ENCODE assay signal across 1 cellular context in genomic region chr18:57819119-57819518, GRCh38.
A peak's percentile ranks its signal among the peaks of the same experiment; 100 is the strongest.
TF ChIP-seq lines count a peak whose summit lies in the region.

No MANE protein-coding gene starts in this region.

TF ChIP-seq in K562, 482 proteins besides CTCF, POLR2A, EP300 and RAD21 (continued from another document and continues in another):
- TF ChIP-seq, protein P1, sequence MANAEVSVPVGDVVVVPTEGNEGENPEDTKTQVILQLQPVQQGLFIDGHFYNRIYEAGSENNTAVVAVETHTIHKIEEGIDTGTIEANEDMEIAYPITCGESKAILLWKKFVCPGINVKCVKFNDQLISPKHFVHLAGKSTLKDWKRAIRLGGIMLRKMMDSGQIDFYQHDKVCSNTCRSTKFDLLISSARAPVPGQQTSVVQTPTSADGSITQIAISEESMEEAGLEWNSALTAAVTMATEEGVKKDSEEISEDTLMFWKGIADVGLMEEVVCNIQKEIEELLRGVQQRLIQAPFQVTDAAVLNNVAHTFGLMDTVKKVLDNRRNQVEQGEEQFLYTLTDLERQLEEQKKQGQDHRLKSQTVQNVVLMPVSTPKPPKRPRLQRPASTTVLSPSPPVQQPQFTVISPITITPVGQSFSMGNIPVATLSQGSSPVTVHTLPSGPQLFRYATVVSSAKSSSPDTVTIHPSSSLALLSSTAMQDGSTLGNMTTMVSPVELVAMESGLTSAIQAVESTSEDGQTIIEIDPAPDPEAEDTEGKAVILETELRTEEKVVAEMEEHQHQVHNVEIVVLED (CRISPR knock-in tag; IDR thresholded peaks at IDR 0.05): no peak
- TF ChIP-seq KLF6 (CRISPR knock-in tag; IDR thresholded peaks at IDR 0.05; ENCODE audit: borderline replicate concordance): no peak
- no peak for TF ChIP-seq HINFP (tag; conservative IDR thresholded peaks at IDR 0.05; ENCODE audit: low read depth)
- TF ChIP-seq ZNF584 (CRISPR knock-in tag; IDR thresholded peaks at IDR 0.05; ENCODE audit: low read depth): no peak
- no peak for TF ChIP-seq GTF2F1 (IDR thresholded peaks at IDR 0.05; ENCODE audit: low read depth, low read length)
- no peak for TF ChIP-seq MED1 (CRISPR knock-in tag; IDR thresholded peaks at IDR 0.05; ENCODE audit: borderline replicate concordance)
- no peak for TF ChIP-seq ZNF174 (CRISPR knock-in tag; IDR thresholded peaks at IDR 0.05)
- TF ChIP-seq ZNF23 (CRISPR knock-in tag; IDR thresholded peaks at IDR 0.05): no peak
- TF ChIP-seq ZBTB7A (IDR thresholded peaks at IDR 0.05; ENCODE audit: borderline replicate concordance, control insufficient read depth, low read depth, low read length): no peak
- peak; percentile 51; the same call in 1 of the 2 replicates for TF ChIP-seq DPF2 (IDR thresholded peaks at IDR 0.05)
- TF ChIP-seq ZNF586 (CRISPR knock-in tag; conservative IDR thresholded peaks at IDR 0.05): no peak
- no peak for TF ChIP-seq ESRRB (CRISPR knock-in tag; IDR thresholded peaks at IDR 0.05; ENCODE audit: borderline replicate concordance)
- TF ChIP-seq RNF219 (CRISPR knock-in tag; IDR thresholded peaks at IDR 0.05): no peak
- TF ChIP-seq RBFOX2 (IDR thresholded peaks at IDR 0.05; ENCODE audit: low read depth, low read length): no peak
- no peak for TF ChIP-seq ZNF696 (CRISPR knock-in tag; conservative IDR thresholded peaks at IDR 0.05)
- no peak for TF ChIP-seq NBN (IDR thresholded peaks at IDR 0.05; ENCODE audit: low read depth)
- no peak for TF ChIP-seq ZNF589 (CRISPR knock-in tag; IDR thresholded peaks at IDR 0.05; ENCODE audit: low read depth)
- TF ChIP-seq MGA (IDR thresholded peaks at IDR 0.05): no peak
- no peak for TF ChIP-seq RBBP5 (IDR thresholded peaks at IDR 0.05; ENCODE audit: borderline replicate concordance, insufficient read depth, low read length, poor library complexity, severe bottlenecking)
- TF ChIP-seq HDAC3 (IDR thresholded peaks at IDR 0.05; ENCODE audit: borderline replicate concordance, partially characterized antibody): no peak
- TF ChIP-seq NCOR1 (IDR thresholded peaks at IDR 0.05): no peak
- no peak for TF ChIP-seq RUNX1 (IDR thresholded peaks at IDR 0.05; ENCODE audit: low read depth)
- no peak for TF ChIP-seq CREM (IDR thresholded peaks at IDR 0.05; ENCODE audit: low read depth)
- peak; percentile 24 for TF ChIP-seq RBM25 (IDR thresholded peaks at IDR 0.05; ENCODE audit: low read depth, low read length, severe bottlenecking)
- TF ChIP-seq, protein P2, sequence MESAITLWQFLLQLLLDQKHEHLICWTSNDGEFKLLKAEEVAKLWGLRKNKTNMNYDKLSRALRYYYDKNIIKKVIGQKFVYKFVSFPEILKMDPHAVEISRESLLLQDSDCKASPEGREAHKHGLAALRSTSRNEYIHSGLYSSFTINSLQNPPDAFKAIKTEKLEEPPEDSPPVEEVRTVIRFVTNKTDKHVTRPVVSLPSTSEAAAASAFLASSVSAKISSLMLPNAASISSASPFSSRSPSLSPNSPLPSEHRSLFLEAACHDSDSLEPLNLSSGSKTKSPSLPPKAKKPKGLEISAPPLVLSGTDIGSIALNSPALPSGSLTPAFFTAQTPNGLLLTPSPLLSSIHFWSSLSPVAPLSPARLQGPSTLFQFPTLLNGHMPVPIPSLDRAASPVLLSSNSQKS (CRISPR knock-in tag; IDR thresholded peaks at IDR 0.05): no peak
- 0 out of 2 replicates have a peak, but pooled peaks have one; percentile 20 for TF ChIP-seq FOXM1 (IDR thresholded peaks at IDR 0.05; ENCODE audit: low read depth)
- no peak for TF ChIP-seq FOXM1 (CRISPR knock-in tag; IDR thresholded peaks at IDR 0.05; ENCODE audit: low read depth)
- no peak for TF ChIP-seq NR2C2 (CRISPR knock-in tag; IDR thresholded peaks at IDR 0.05)
- no peak for TF ChIP-seq NR2C2 (tag; IDR thresholded peaks at IDR 0.05)
- TF ChIP-seq BDP1 (IDR thresholded peaks at IDR 0.05; ENCODE audit: insufficient read depth, insufficient read length): no peak
- TF ChIP-seq KAT8 (IDR thresholded peaks at IDR 0.05; ENCODE audit: low read depth): no peak
- TF ChIP-seq ZBTB8A (IDR thresholded peaks at IDR 0.05; ENCODE audit: partially characterized antibody): no peak
- 0 out of 2 replicates have a peak, but pooled peaks have one; percentile 10 for TF ChIP-seq ATF3 (IDR thresholded peaks at IDR 0.05)
- no peak for TF ChIP-seq ATF3 (CRISPR knock-in tag; conservative IDR thresholded peaks at IDR 0.05)
- TF ChIP-seq DACH1 (IDR thresholded peaks at IDR 0.05; ENCODE audit: partially characterized antibody): no peak
- TF ChIP-seq, protein P3, sequence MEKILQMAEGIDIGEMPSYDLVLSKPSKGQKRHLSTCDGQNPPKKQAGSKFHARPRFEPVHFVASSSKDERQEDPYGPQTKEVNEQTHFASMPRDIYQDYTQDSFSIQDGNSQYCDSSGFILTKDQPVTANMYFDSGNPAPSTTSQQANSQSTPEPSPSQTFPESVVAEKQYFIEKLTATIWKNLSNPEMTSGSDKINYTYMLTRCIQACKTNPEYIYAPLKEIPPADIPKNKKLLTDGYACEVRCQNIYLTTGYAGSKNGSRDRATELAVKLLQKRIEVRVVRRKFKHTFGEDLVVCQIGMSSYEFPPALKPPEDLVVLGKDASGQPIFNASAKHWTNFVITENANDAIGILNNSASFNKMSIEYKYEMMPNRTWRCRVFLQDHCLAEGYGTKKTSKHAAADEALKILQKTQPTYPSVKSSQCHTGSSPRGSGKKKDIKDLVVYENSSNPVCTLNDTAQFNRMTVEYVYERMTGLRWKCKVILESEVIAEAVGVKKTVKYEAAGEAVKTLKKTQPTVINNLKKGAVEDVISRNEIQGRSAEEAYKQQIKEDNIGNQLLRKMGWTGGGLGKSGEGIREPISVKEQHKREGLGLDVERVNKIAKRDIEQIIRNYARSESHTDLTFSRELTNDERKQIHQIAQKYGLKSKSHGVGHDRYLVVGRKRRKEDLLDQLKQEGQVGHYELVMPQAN (IDR thresholded peaks at IDR 0.05; ENCODE audit: borderline replicate concordance): no peak
- TF ChIP-seq MEF2D (tag; conservative IDR thresholded peaks at IDR 0.05; ENCODE audit: low read depth): no peak
- no peak for TF ChIP-seq NFATC3 (IDR thresholded peaks at IDR 0.05)
- TF ChIP-seq, protein P4, sequence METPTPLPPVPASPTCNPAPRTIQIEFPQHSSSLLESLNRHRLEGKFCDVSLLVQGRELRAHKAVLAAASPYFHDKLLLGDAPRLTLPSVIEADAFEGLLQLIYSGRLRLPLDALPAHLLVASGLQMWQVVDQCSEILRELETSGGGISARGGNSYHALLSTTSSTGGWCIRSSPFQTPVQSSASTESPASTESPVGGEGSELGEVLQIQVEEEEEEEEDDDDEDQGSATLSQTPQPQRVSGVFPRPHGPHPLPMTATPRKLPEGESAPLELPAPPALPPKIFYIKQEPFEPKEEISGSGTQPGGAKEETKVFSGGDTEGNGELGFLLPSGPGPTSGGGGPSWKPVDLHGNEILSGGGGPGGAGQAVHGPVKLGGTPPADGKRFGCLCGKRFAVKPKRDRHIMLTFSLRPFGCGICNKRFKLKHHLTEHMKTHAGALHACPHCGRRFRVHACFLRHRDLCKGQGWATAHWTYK (CRISPR knock-in tag; IDR thresholded peaks at IDR 0.05): no peak
- TF ChIP-seq SPI1 (IDR thresholded peaks at IDR 0.05; ENCODE audit: borderline replicate concordance, low read depth, low read length): no peak
- TF ChIP-seq SNIP1 (IDR thresholded peaks at IDR 0.05; ENCODE audit: low read depth): no peak
- TF ChIP-seq RBM39 (optimal IDR thresholded peaks at IDR 0.05; ENCODE audit: low read depth, low read length): no peak
- TF ChIP-seq ARID1B (IDR thresholded peaks at IDR 0.05): peak; percentile 80
- TF ChIP-seq U2AF1 (optimal IDR thresholded peaks at IDR 0.05; ENCODE audit: low read depth, low read length): no peak
